In the genomic region with DNA sequence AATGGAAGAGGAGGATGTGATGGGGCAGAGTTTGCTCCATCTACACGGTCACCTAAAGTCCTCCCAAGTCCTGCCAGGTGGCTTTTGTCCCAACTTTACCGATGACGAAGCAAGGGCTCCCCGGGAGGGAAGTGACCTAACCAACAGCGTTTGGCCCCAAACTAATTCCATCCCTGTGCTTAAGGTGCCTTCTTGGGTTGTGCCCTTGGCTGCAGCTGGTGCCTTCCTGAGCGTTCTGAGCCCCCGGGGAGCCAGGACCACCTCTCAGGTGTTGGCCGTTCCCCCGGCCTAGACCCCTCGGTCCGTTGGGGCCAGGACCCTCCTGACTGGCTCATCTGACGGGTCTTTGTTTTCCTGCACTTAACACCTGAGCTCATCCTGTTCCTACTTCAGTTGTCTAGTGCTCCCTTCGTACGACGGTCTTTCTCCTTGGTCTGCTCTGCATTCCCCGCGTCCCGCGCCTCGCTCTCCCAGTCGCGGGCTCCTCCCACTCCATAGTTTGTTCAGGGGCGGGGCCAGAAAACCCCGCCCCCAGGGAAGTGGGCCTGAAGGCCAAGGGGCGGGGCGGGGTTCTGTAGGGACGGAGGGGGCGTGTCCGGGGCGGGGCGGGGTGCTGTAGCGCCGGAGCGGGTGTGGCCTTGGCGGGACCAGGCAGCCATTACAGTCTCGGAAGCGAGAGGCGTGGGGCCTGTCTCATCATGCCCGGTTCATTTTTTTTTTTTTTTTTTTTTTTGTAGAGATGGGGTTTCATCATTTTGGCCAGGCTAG, we compare ENCODE assay signal across 8 cellular contexts. TPM values are rescaled to one million over a fixed set of nuclear protein-coding genes. Genes with fewer than 3 reads are reported as not detected.
DNase-seq lines count a peak whose midpoint lies in the region; TF ChIP-seq lines count a peak whose summit lies in the region.

No MANE protein-coding gene starts in this region.

- TF ChIP-seq CTCF in AG04450 (IDR thresholded peaks at IDR 0.05; ENCODE audit: low read depth, low read length) (no peak), KMS-11 (conservative IDR thresholded peaks at IDR 0.05; ENCODE audit: low read depth, low read length) (no peak), osteoblast (IDR thresholded peaks at IDR 0.05; ENCODE audit: extremely low read depth, low read depth, low read length) (no peak), suprapubic skin (IDR thresholded peaks at IDR 0.05) (no peak)

- H4K20me1 ChIP-seq in KMS-11 (ENCODE audit: insufficient read depth) (no peaks in the 10 kb centered on the region), osteoblast (ENCODE audit: insufficient read depth, low read length) (no peaks in the 10 kb centered on the region)

- H3K9me3 ChIP-seq in AG04450 (ENCODE audit: control insufficient read depth, insufficient read depth, low read length) (no peaks in the 10 kb centered on the region; the same call in 1 of the 2 replicates), osteoblast (ENCODE audit: low read depth, low read length) (no peaks in the 10 kb centered on the region), suprapubic skin (no peaks in the 10 kb centered on the region)

- POLR2A ChIA-PET in AG04450 (lab: Yijun Ruan, JAX) = no interaction called here

- no peak for TF ChIP-seq EP300 in suprapubic skin (IDR thresholded peaks at IDR 0.05)

- H3K36me3 ChIP-seq in KMS-11 (ENCODE audit: insufficient read depth) (no peaks in the 10 kb centered on the region), osteoblast (ENCODE audit: insufficient read depth, low read length) (no peaks in the 10 kb centered on the region), suprapubic skin (no peaks in the 10 kb centered on the region)

- peaks cover 28% of the 10 kb centered on the region for H3K27me3 ChIP-seq in AG04450 (ENCODE audit: control insufficient read depth, insufficient read depth, low read length)
- peaks cover 8% of the 10 kb centered on the region; the same call in 1 of the 2 replicates for H3K27me3 ChIP-seq in KMS-11 (ENCODE audit: insufficient read depth, low read depth)
- H3K27me3 ChIP-seq in osteoblast (ENCODE audit: insufficient read depth, low read length) = peaks cover 13% of the 10 kb centered on the region
- no peaks in the 10 kb centered on the region for H3K27me3 ChIP-seq in suprapubic skin

- no peak overlapping the region for H3K9ac ChIP-seq in KMS-11

- DNase-seq in AG04450 (ENCODE audit: low read depth, low spot score) = peak; percentile 61
- peak; percentile 88 for DNase-seq in GM19240 (ENCODE audit: insufficient read length, low spot score)
- DNase-seq in activated gamma-delta T cell treated with Interleukin-2 at 50 U/mL for 16 hours = peak; percentile 87
- peak; percentile 75 for DNase-seq in foreskin melanocyte
- DNase-seq in osteoblast (ENCODE audit: insufficient read length, low spot score, missing footprints) = peak; percentile 99
- peak; percentile 95 to 96 for DNase-seq in suprapubic skin (ENCODE audit: low spot score in 2 of 2)

- H2AFZ ChIP-seq in KMS-11 (ENCODE audit: low read depth) = peak overlapping the region; percentile 67; the same call in 1 of the 2 replicates
- H2AFZ ChIP-seq in osteoblast (ENCODE audit: low read length) = peak overlapping the region; percentile 60

- CTCF ChIA-PET in AG04450 (lab: Charles Lee) = interaction anchor here (1.0 kb wide), 1 partner anchor 30 kb away, joined by 3 read pairs; no protein-coding TSS in a partner anchor

- peaks cover 16% of the 10 kb centered on the region for H3K4me1 ChIP-seq in KMS-11 (ENCODE audit: low read depth, poor library complexity, severe bottlenecking)
- H3K4me1 ChIP-seq in osteoblast (ENCODE audit: insufficient read depth, low read length) = peaks cover 6% of the 10 kb centered on the region
- peaks cover 20% of the 10 kb centered on the region for H3K4me1 ChIP-seq in suprapubic skin

- peak overlapping the region; percentile 41 for H3K4me3 ChIP-seq in AG04450 (ENCODE audit: low read depth, low read length)
- H3K4me3 ChIP-seq in KMS-11 (IDR thresholded peaks at IDR 0.05; ENCODE audit: insufficient read depth, low read depth, low read length) = no peak overlapping the region
- H3K4me3 ChIP-seq in osteoblast (ENCODE audit: insufficient read depth, low read length) = peak overlapping the region; percentile 55
- peak overlapping the region; percentile 21 for H3K4me3 ChIP-seq in suprapubic skin

- no peaks in the 10 kb centered on the region for H3K79me2 ChIP-seq in KMS-11 (ENCODE audit: insufficient read depth, low read depth)
- H3K79me2 ChIP-seq in osteoblast (ENCODE audit: insufficient read depth, low read length) = no peaks in the 10 kb centered on the region

- TF ChIP-seq POLR2A in Raji (IDR thresholded peaks at IDR 0.05; ENCODE audit: insufficient read depth, low read depth, low read length) (peak; percentile 41; the same call in 1 of the 2 replicates), suprapubic skin (IDR thresholded peaks at IDR 0.05) (no peak)

- H3K4me2 ChIP-seq in KMS-11 = peak overlapping the region; percentile 54
- peak overlapping the region; percentile 74 for H3K4me2 ChIP-seq in osteoblast (ENCODE audit: insufficient read depth, low read length)

- 4% methylated on average over 39 of the region's 39 CpGs for WGBS in suprapubic skin

- H3K27ac ChIP-seq in AG04450 (ENCODE audit: low read depth, low read length) (peak overlapping the region; percentile 11), KMS-11 (no peak overlapping the region), osteoblast (ENCODE audit: low read depth, low read length) (no peak overlapping the region), suprapubic skin (no peak overlapping the region)

RNA-seq across cellular contexts. Expression of a gene that starts 0.8 kb away (rescaled TPM):
- not detected in 2 replicates for polyA plus RNA-seq in AG04450 (2011; rRNA removed)
- polyA minus RNA-seq in AG04450 (2011; rRNA and poly(A)+ RNA removed) = not detected in 2 replicates
- total RNA-seq in osteoblast = not detected in 2 replicates
- not detected for total RNA-seq in suprapubic skin

RNA-seq across cellular contexts. Expression of a gene that starts 12.5 kb away (rescaled TPM):
- polyA plus RNA-seq in AG04450 (2011; rRNA removed) = 3.6 and 5.5 TPM in 2 replicates
- 3.0 and 4.2 TPM in 2 replicates for polyA minus RNA-seq in AG04450 (2011; rRNA and poly(A)+ RNA removed)
- total RNA-seq in osteoblast (17.4 and 17.7 TPM in 2 replicates), suprapubic skin (10 to 100 TPM; 18.3 to 22.5 (median 20.9) TPM)

RNA-seq across cellular contexts. Expression of a gene that starts 34.5 kb away (rescaled TPM):
- polyA plus RNA-seq in AG04450 (2011; rRNA removed) = 30.3 and 37.9 TPM in 2 replicates
- polyA minus RNA-seq in AG04450 (2011; rRNA and poly(A)+ RNA removed) = 10.2 and 16.0 TPM in 2 replicates
- total RNA-seq in osteoblast = 0.72 TPM in 1 of 2 replicates, not detected in the other
- 10 to 100 TPM in 1 of 4 donors, 1 to 10 TPM in 3; 2.6 to 11.9 (median 6.1) TPM for total RNA-seq in suprapubic skin

RNA-seq across cellular contexts. Expression of a gene that starts 34.9 kb away (rescaled TPM):
- polyA plus RNA-seq in AG04450 (2011; rRNA removed) = 0.47 and 1.2 TPM in 2 replicates
- polyA minus RNA-seq in AG04450 (2011; rRNA and poly(A)+ RNA removed) = 1.1 TPM in 2 replicates
- total RNA-seq in osteoblast = 8.0 and 9.4 TPM in 2 replicates
- total RNA-seq in suprapubic skin = 10 to 100 TPM; 14.0 to 18.0 (median 16.4) TPM

RNA-seq across cellular contexts. Expression of a gene that starts 53.6 kb away (rescaled TPM):
- polyA plus RNA-seq in AG04450 (2011; rRNA removed) = not detected in 2 replicates
- polyA minus RNA-seq in AG04450 (2011; rRNA and poly(A)+ RNA removed) = 0.09 TPM in 1 of 2 replicates, not detected in the other
- under 0.01 TPM in 1 of 2 replicates, not detected in the other for total RNA-seq in osteoblast
- total RNA-seq in suprapubic skin = under 1 TPM in 3 of 4 donors, not detected in 1; 0.51 to 0.87 (median 0.83) TPM
